In genomic region chr13:34943675-34944634, GRCh38 we compare ENCODE assay signal across 8 cellular contexts. TPM values are rescaled to one million over a fixed set of nuclear protein-coding genes. Genes with fewer than 3 reads are reported as not detected.
DNase-seq lines count a peak whose midpoint lies in the region; ATAC-seq, FAIRE-seq and TF ChIP-seq lines count a peak whose summit lies in the region.

No MANE protein-coding gene starts in this region.

- H3K27me3 Mint-ChIP-seq in activated CD4-positive, alpha-beta memory T cell treated with anti-CD3 and anti-CD28 coated beads for 36 hours: peaks cover 31% of the 10 kb centered on the region

- H3K9me3 ChIP-seq in A549 (no peaks in the 10 kb centered on the region), lower lobe of right lung (no peaks in the 10 kb centered on the region)

- H3K27ac ChIP-seq in A549 (peak overlapping the region in 1 of 2 experiments; percentile 93; a peak in 4 of 6 replicates), lower lobe of right lung (no peak overlapping the region)

- no peaks in the 10 kb centered on the region for H3K9me3 Mint-ChIP-seq in activated CD4-positive, alpha-beta memory T cell treated with anti-CD3 and anti-CD28 coated beads for 36 hours

- POLR2A ChIA-PET in A549 (lab: Yijun Ruan, JAX): no interaction called here
- POLR2A ChIA-PET in activated CD4-positive, alpha-beta memory T cell treated with anti-CD3 and anti-CD28 coated beads for 36 hours (lab: Charles Lee): no interaction called here

- no peak for TF ChIP-seq EP300 in A549 (IDR thresholded peaks at IDR 0.05)

- CTCF ChIA-PET in A549 (lab: Yijun Ruan, JAX): no interaction called here
- CTCF ChIA-PET in activated CD4-positive, alpha-beta memory T cell treated with anti-CD3 and anti-CD28 coated beads for 36 hours (lab: Charles Lee): no interaction called here

- peaks cover 30% of the 10 kb centered on the region; the same call in 2 of the 3 replicates for H3K4me1 ChIP-seq in A549
- peaks cover 7% of the 10 kb centered on the region for H3K4me1 ChIP-seq in lower lobe of right lung

- peak overlapping the region; percentile 70 for H3K4me3 Mint-ChIP-seq in activated CD4-positive, alpha-beta memory T cell treated with anti-CD3 and anti-CD28 coated beads for 36 hours

- peaks cover 15% of the 10 kb centered on the region for H3K27me3 ChIP-seq in lower lobe of right lung (ENCODE audit: low read depth)

- TF ChIP-seq POLR2A in A549 (IDR thresholded peaks at IDR 0.05; ENCODE audit: low read length): no peak

- ATAC-seq in A549 (peak in 1 of 2 experiments; percentile 44; a peak in 3 of 6 replicates), GM18907 (IDR thresholded peaks at IDR 0.05; ENCODE audit: unreplicated experiment) (peak; percentile 34), lower lobe of right lung (no peak)

- H3K4me2 ChIP-seq in A549: peak overlapping the region; percentile 95

- TF ChIP-seq CTCF in A549 (IDR thresholded peaks at IDR 0.05) (no peak), lower lobe of right lung (IDR thresholded peaks at IDR 0.05) (no peak)

- H3K4me3 ChIP-seq in A549 (peak overlapping the region; percentile 91), lower lobe of right lung (peak overlapping the region; percentile 84)

- TF ChIP-seq RAD21 in A549 (conservative IDR thresholded peaks at IDR 0.05 in 1 of 2, IDR thresholded peaks at IDR 0.05 in 1 of 2): no peak

- no peak for DNase-seq in A549 (ENCODE audit: low read depth in 1 of 2, low spot score in 1 of 2)
- no peak for DNase-seq in activated CD4-positive, alpha-beta memory T cell treated with anti-CD3 and anti-CD28 coated beads for 36 hours
- no peak for DNase-seq in lower lobe of right lung
- DNase-seq in ureter (ENCODE audit: low spot score): no peak
- DNase-seq in SW 1271 (lab: John Stamatoyannopoulos, UW): no peak
- no peak for DNase-seq in T-helper 9 cell
- no peak for DNase-seq in stimulated activated CD4-positive, alpha-beta T cell treated with anti-CD3 and anti-CD28 coated beads, Interleukin-4, amount 100 ng/mL, for 24 hours

- H3K4me1 Mint-ChIP-seq in activated CD4-positive, alpha-beta memory T cell treated with anti-CD3 and anti-CD28 coated beads for 36 hours (ENCODE audit: low read depth): peaks cover 16% of the 10 kb centered on the region

- no peaks in the 10 kb centered on the region for H3K36me3 Mint-ChIP-seq in activated CD4-positive, alpha-beta memory T cell treated with anti-CD3 and anti-CD28 coated beads for 36 hours

- H3K27ac Mint-ChIP-seq in activated CD4-positive, alpha-beta memory T cell treated with anti-CD3 and anti-CD28 coated beads for 36 hours: no peak overlapping the region

- intact Hi-C loops in activated CD4-positive, alpha-beta memory T cell treated with anti-CD3 and anti-CD28 coated beads for 36 hours (cut with micrococcal nuclease): loop anchor here (2.0 to 10.0 kb wide), 3 partner anchors 213 to 787 kb away; partner anchors contain the start of gene MAB21L1
- intact Hi-C loops in lower lobe of right lung (cut with DNase I): no loop called here

- no peak for FAIRE-seq in A549 (lab: Jason Lieb, UNC)

- no peaks in the 10 kb centered on the region for H3K36me3 ChIP-seq in lower lobe of right lung

- WGBS in A549 (ENCODE audit: missing lambda C conversion rate): 54% methylated on average over 7 of the region's 7 CpGs

TF ChIP-seq in A549, 52 proteins besides CTCF, POLR2A, EP300 and RAD21:
- TF ChIP-seq ZSCAN20 (CRISPR knock-in tag; IDR thresholded peaks at IDR 0.05) (no peak), CHD4 (IDR thresholded peaks at IDR 0.05; ENCODE audit: borderline replicate concordance) (no peak), CEBPB (IDR thresholded peaks at IDR 0.05) (no peak), FOSB (CRISPR knock-in tag; IDR thresholded peaks at IDR 0.05) (no peak), MAZ (IDR thresholded peaks at IDR 0.05; ENCODE audit: borderline replicate concordance, low read depth, low read length) (no peak), TFCP2L1 (CRISPR knock-in tag; IDR thresholded peaks at IDR 0.05) (no peak), MAFK (IDR thresholded peaks at IDR 0.05; ENCODE audit: partially characterized antibody) (no peak)
TF ChIP-seq in A549: peak in this region for 0.

RNA-seq across cellular contexts. Expression of gene NBEA, which starts 1.9 kb away (rescaled TPM):
- polyA plus RNA-seq in A549 (2011; rRNA removed) (11.8 and 12.3 TPM in 2 replicates), A549 (2017; fragmentation: RNase III; extraction: RNeasy Plus Mini Kit Qiagen cat#74134 plus additional on column Dnase treatment) (3.5 to 4.2 TPM (median 4.1 TPM) in 3 replicates)
- 1.6 and 1.9 TPM in 2 replicates for polyA plus RNA-seq in A549 (2012; cell fraction: cytosol; rRNA removed)
- 2.6 and 4.4 TPM in 2 replicates for polyA plus RNA-seq in A549 (2012; cell fraction: nucleus; rRNA removed)
- 23.6 and 30.8 TPM in 2 replicates for polyA minus RNA-seq in A549 (2011; rRNA and poly(A)+ RNA removed)
- total RNA-seq in activated CD4-positive, alpha-beta memory T cell treated with anti-CD3 and anti-CD28 coated beads for 36 hours: under 1 TPM; 0.26 to 0.29 TPM
- total RNA-seq in lower lobe of right lung (6.6 TPM), ureter (16.7 TPM)
